ENCODE assay signal across 7 cellular contexts in the genomic region with DNA sequence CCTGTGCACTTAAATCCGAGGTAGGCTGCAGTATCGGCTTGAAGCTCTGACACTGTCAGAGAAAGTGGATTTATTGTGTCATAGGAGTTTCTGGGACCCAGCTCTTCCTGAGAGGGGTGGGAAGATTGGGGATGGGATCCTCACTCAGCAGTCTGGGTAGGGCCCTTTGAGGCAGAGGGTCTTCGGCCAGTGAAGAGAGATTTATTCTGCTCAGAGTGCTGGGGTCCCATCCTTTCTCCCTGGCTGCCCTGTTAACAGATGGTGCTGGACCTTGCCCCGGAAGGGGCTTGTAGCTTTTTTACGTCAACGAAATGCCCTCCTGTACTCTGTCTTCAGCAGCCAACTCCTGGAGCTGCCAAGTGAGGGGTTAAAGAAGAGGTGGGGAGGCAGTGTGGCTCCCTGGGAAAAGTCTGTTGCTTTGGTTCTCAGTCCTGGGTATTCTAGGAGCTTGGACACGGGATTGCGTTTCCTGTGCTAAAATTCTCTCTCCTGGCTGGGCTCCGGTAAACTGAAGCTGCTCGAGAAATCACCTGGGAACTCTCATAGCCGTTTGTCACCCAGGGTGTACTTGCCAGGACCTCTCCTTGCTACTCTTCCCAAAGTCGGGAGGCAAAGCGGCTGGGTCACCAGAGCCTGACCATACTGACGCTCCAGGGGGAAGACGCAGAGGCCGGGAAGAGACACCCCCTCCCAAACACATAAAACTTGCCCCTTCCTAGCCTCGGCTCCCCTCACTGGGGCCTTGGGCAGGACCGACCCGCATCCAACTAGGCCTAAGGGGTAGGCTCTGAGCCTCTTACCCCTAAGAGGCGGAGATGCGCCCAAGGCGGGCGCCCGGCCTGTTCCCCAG. TPM values are rescaled to one million over a fixed set of nuclear protein-coding genes. Genes with fewer than 3 reads are reported as not detected.
A peak's percentile ranks its signal among the peaks of the same experiment; 100 is the strongest.
DNase-seq lines count a peak whose midpoint lies in the region; ATAC-seq and TF ChIP-seq lines count a peak whose summit lies in the region.

No MANE protein-coding gene starts in this region.

- peaks cover 10 to 29% (median 16%) of the 10 kb centered on the region in 3 donors for H3K4me1 Mint-ChIP-seq in IgD-negative memory B cell
- H3K4me1 Mint-ChIP-seq in chondrocyte (ENCODE audit: low read depth) = peaks cover 23% of the 10 kb centered on the region

- intact Hi-C loops in upper lobe of right lung (cut with DNase I) = no loop called here

- no peaks in the 10 kb centered on the region for H3K9me3 Mint-ChIP-seq in IgD-negative memory B cell
- no peaks in the 10 kb centered on the region for H3K9me3 Mint-ChIP-seq in chondrocyte (ENCODE audit: low read depth)

- H3K9me3 ChIP-seq in upper lobe of right lung = no peaks in the 10 kb centered on the region

- peak; percentile 8 for ATAC-seq in GM19455 (IDR thresholded peaks at IDR 0.05; ENCODE audit: unreplicated experiment)
- ATAC-seq in upper lobe of right lung = peak; percentile 2

- TF ChIP-seq CTCF in chondrocyte (IDR thresholded peaks at IDR 0.05) = no peak
- no peak for TF ChIP-seq CTCF in upper lobe of right lung (IDR thresholded peaks at IDR 0.05)

- H3K4me3 Mint-ChIP-seq in IgD-negative memory B cell (peak overlapping the region; percentile 84 to 100 (median 96)), chondrocyte (ENCODE audit: unreplicated experiment) (peak overlapping the region; percentile 86)

- DNase-seq in chondrocyte (ENCODE audit: low spot score) (no peak), lung microvascular endothelial cell (ENCODE audit: low read depth in 2 of 2) (peak; percentile 14 to 29), upper lobe of right lung (no peak), NCI-H82 (lab: John Stamatoyannopoulos, UW) (no peak), AML-193 (lab: John Stamatoyannopoulos, UW) (no peak)

- peaks cover 37% of the 10 kb centered on the region for H3K4me1 ChIP-seq in upper lobe of right lung

- H3K36me3 ChIP-seq in upper lobe of right lung = peaks cover 17% of the 10 kb centered on the region

- H3K36me3 Mint-ChIP-seq in IgD-negative memory B cell = peaks cover 5% of the 10 kb centered on the region
- H3K36me3 Mint-ChIP-seq in chondrocyte (ENCODE audit: low read depth) = peaks cover 8% of the 10 kb centered on the region

- H3K4me3 ChIP-seq in upper lobe of right lung = peak overlapping the region; percentile 82

- peak overlapping the region; percentile 99 for H3K27ac ChIP-seq in upper lobe of right lung

- peak overlapping the region; percentile 86 to 99 (median 99) for H3K27ac Mint-ChIP-seq in IgD-negative memory B cell
- peak overlapping the region; percentile 97 for H3K27ac Mint-ChIP-seq in chondrocyte (ENCODE audit: unreplicated experiment)

- no peaks in the 10 kb centered on the region for H3K27me3 ChIP-seq in upper lobe of right lung

- H3K27me3 Mint-ChIP-seq in IgD-negative memory B cell = no peaks in the 10 kb centered on the region
- no peaks in the 10 kb centered on the region for H3K27me3 Mint-ChIP-seq in chondrocyte (ENCODE audit: low read depth)

RNA-seq across cellular contexts. Expression of a gene that starts 0.8 kb away (rescaled TPM):
- 248 TPM for polyA plus RNA-seq in IgD-negative memory B cell
- total RNA-seq in chondrocyte (54.1 to 56.1 TPM (median 55.0 TPM) in 3 replicates), lung microvascular endothelial cell (7.6 and 8.1 TPM in 2 replicates), upper lobe of right lung (113 TPM)

RNA-seq across cellular contexts. Expression of a gene that starts 4.6 kb away (rescaled TPM):
- 1.6 TPM for polyA plus RNA-seq in IgD-negative memory B cell
- total RNA-seq in chondrocyte (1.4 to 2.2 TPM in 2 of 3 replicates, not detected in the other), lung microvascular endothelial cell (17.0 and 22.8 TPM in 2 replicates), upper lobe of right lung (15.4 TPM)

RNA-seq across cellular contexts. Expression of a gene that starts 8.1 kb away (rescaled TPM):
- 14.4 TPM for polyA plus RNA-seq in IgD-negative memory B cell
- 17.1 to 20.2 TPM (median 18.9 TPM) in 3 replicates for total RNA-seq in chondrocyte
- total RNA-seq in lung microvascular endothelial cell = 12.3 and 19.0 TPM in 2 replicates
- total RNA-seq in upper lobe of right lung = 28.6 TPM

RNA-seq across cellular contexts. Expression of a gene that starts 11.9 kb away (rescaled TPM):
- 121 TPM for polyA plus RNA-seq in IgD-negative memory B cell
- total RNA-seq in chondrocyte = 62.2 to 70.7 TPM (median 66.3 TPM) in 3 replicates
- total RNA-seq in lung microvascular endothelial cell = 47.9 and 48.2 TPM in 2 replicates
- 46.2 TPM for total RNA-seq in upper lobe of right lung

RNA-seq across cellular contexts. Expression of a gene that starts 51.9 kb away (rescaled TPM):
- polyA plus RNA-seq in IgD-negative memory B cell = not detected
- 0.75 to 1.7 TPM (median 0.95 TPM) in 3 replicates for total RNA-seq in chondrocyte
- total RNA-seq in lung microvascular endothelial cell = under 0.01 and 0.20 TPM in 2 replicates
- 1.0 TPM for total RNA-seq in upper lobe of right lung

Comparison
In these comparisons a context has a peak if more than half of its experiments do, and no peak if none do; other contexts are left out.
1. DNase-seq: peak in lung microvascular endothelial cell (2 of 2); none in chondrocyte (single experiment), upper lobe of right lung (single experiment), NCI-H82 (single experiment) and AML-193 (0 of 2).